In the genomic region with DNA sequence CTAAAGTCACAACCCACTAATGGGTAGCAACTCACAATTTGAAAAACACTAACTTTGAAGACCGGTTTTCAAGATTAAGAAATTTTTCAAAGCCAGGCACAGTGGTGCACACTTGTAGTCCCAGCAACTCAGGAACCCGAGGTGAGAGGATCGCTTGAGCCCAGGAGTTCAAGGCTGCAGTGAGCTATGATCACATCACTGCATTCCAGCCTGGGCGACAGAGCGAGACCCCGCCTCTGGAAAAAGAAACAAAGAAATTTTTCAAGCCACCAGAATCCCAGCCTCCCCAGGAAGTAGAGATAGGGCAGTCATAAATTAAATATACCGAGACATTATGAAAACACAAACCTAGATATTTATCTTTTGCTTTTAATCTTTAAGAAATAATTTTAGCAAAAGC, we compare ENCODE assay signal across 13 cellular contexts. TPM values are rescaled to one million over a fixed set of nuclear protein-coding genes. Genes with fewer than 3 reads are reported as not detected.
DNase-seq lines count a peak whose midpoint lies in the region; TF ChIP-seq lines count a peak whose summit lies in the region.
"Had no signal": no experiment of that assay in that cellular context is flagged by ENCODE, and none has a peak within 500 bp of the region (broad histone marks: within the 10 kb centered on the region; RNA-seq: fewer than 3 reads in every experiment).

No MANE protein-coding gene starts in this region.

- POLR2A ChIA-PET in HEK293 (lab: Yijun Ruan, JAX) = interaction anchor here (1.8 kb wide), 1 partner anchor 12 kb away, joined by 12 read pairs; the partner anchor contains the start of gene SMARCA1

- DNase-seq in chondrocyte (ENCODE audit: low spot score) = no peak
- DNase-seq in mesothelial cell of epicardium (ENCODE audit: low spot score in 2 of 2, unreplicated experiment in 2 of 2) = no peak
- peak; percentile 66 for DNase-seq in testis
- DNase-seq in suprapubic skin (ENCODE audit: low spot score in 2 of 2) = no peak
- DNase-seq in COLO829 (ENCODE audit: low spot score) = no peak
- DNase-seq in H9 = no peak
- DNase-seq: 8988T; AML-193; CD8-positive, alpha-beta memory T cell; DMS53; GM23248 had no signal

- no peaks in the 10 kb centered on the region for H3K27me3 ChIP-seq in testis
- no peaks in the 10 kb centered on the region for H3K27me3 ChIP-seq in suprapubic skin
- H3K27me3 ChIP-seq in H9 (ENCODE audit: insufficient read depth, low read length) = no peaks in the 10 kb centered on the region

- no peak overlapping the region for H2BK120ac ChIP-seq in H9 (ENCODE audit: low read depth, low read length, poor library complexity, severe bottlenecking)

- H3K27me3 Mint-ChIP-seq in chondrocyte (ENCODE audit: low read depth) (no peaks in the 10 kb centered on the region), mesothelial cell of epicardium (ENCODE audit: low read depth) (no peaks in the 10 kb centered on the region), H9 (ENCODE audit: low read depth) (no peaks in the 10 kb centered on the region)

- H3T11ph ChIP-seq in H9 (ENCODE audit: low read length) = no peak overlapping the region

- H2BK5ac ChIP-seq in H9 (ENCODE audit: insufficient read length, low read length) = no peak overlapping the region

- peaks cover 30% of the 10 kb centered on the region for H3K36me3 Mint-ChIP-seq in chondrocyte (ENCODE audit: low read depth)
- peaks cover 38% of the 10 kb centered on the region for H3K36me3 Mint-ChIP-seq in mesothelial cell of epicardium
- H3K36me3 Mint-ChIP-seq in H9 (ENCODE audit: insufficient read depth in 1 of 3, low read depth in 3 of 3) = peaks cover 47 to 82% (median 78%) of the 10 kb centered on the region in 3 experiments
- H3K36me3 Mint-ChIP-seq: CD8-positive, alpha-beta memory T cell had no signal

- H3K9me3 Mint-ChIP-seq in chondrocyte (ENCODE audit: low read depth) (no peaks in the 10 kb centered on the region), mesothelial cell of epicardium (peaks cover 13% of the 10 kb centered on the region), H9 (no peaks in the 10 kb centered on the region)
- H3K9me3 Mint-ChIP-seq: CD8-positive, alpha-beta memory T cell had no signal

- H4K8ac ChIP-seq in H9 (replicated peaks; ENCODE audit: insufficient read length, low read depth, low read length) = no peak overlapping the region

- TF ChIP-seq POLR2A in testis (IDR thresholded peaks at IDR 0.05) (no peak), suprapubic skin (IDR thresholded peaks at IDR 0.05) (no peak)

- no peak overlapping the region for H2AFZ ChIP-seq in H9 (ENCODE audit: low read length)
- H2AFZ ChIP-seq: GM23248 had no signal

- H3K14ac ChIP-seq in H9 (ENCODE audit: insufficient read depth, low read length) = no peak overlapping the region

- intact Hi-C loops in testis (cut with DNase I; ENCODE audit: low total_unique reads) = no loop called here

- no peak overlapping the region for H3K4me2 ChIP-seq in H9 (ENCODE audit: insufficient read depth, insufficient read length, low read length)
- H3K4me2 ChIP-seq: BLaER1 had no signal

- no peaks in the 10 kb centered on the region for H3K79me1 ChIP-seq in H9 (ENCODE audit: insufficient read depth, low read depth, low read length, poor library complexity, severe bottlenecking)

- H3K4me3 ChIP-seq in HEK293 (ENCODE audit: low read depth, low read length) (no peak overlapping the region), testis (no peak overlapping the region), suprapubic skin (no peak overlapping the region)
- H3K4me3 ChIP-seq: BLaER1, GM23248 had no signal

- no peak overlapping the region for H4K5ac ChIP-seq in H9 (ENCODE audit: insufficient read length, low read depth, low read length)

- H3K23ac ChIP-seq in H9 (ENCODE audit: insufficient read length, low read depth, low read length) = no peak overlapping the region

- H3K9me3 ChIP-seq in HEK293 (ENCODE audit: control insufficient read depth, insufficient read depth, low read depth, low read length) = no peaks in the 10 kb centered on the region
- no peaks in the 10 kb centered on the region for H3K9me3 ChIP-seq in testis
- no peaks in the 10 kb centered on the region for H3K9me3 ChIP-seq in suprapubic skin
- H3K9me3 ChIP-seq in H9 (ENCODE audit: control insufficient read depth, low read depth, low read length) = no peaks in the 10 kb centered on the region
- H3K9me3 ChIP-seq: BLaER1 had no signal

- H3K4me1 ChIP-seq in HEK293 (ENCODE audit: control insufficient read depth, insufficient read depth, low read length) (no peaks in the 10 kb centered on the region; the same call in 1 of the 2 replicates), testis (no peaks in the 10 kb centered on the region), suprapubic skin (no peaks in the 10 kb centered on the region), H9 (ENCODE audit: insufficient read depth, low read length) (no peaks in the 10 kb centered on the region)
- H3K4me1 ChIP-seq: BLaER1 had no signal

- H3K9ac ChIP-seq in H9 (ENCODE audit: extremely low read depth, insufficient read length, low read length) = no peak overlapping the region
- H3K9ac ChIP-seq: BLaER1, GM23248 had no signal

- peaks cover 26% of the 10 kb centered on the region for H3K4me1 Mint-ChIP-seq in chondrocyte (ENCODE audit: low read depth)
- peaks cover 18% of the 10 kb centered on the region for H3K4me1 Mint-ChIP-seq in mesothelial cell of epicardium
- H3K4me1 Mint-ChIP-seq in H9 = peaks cover 0 to 2% of the 10 kb centered on the region in 2 experiments; a peak in 1 of 4 replicates
- H3K4me1 Mint-ChIP-seq: CD8-positive, alpha-beta memory T cell had no signal

- H2BK15ac ChIP-seq in H9 (ENCODE audit: low read depth, low read length) = no peak overlapping the region

- H3K27ac ChIP-seq in HEK293 (ENCODE audit: extremely low read depth, low read depth, low read length) = no peak overlapping the region
- no peak overlapping the region for H3K27ac ChIP-seq in testis
- no peak overlapping the region for H3K27ac ChIP-seq in suprapubic skin
- H3K27ac ChIP-seq in H9 (ENCODE audit: insufficient read length, low read depth, low read length) = no peak overlapping the region
- H3K27ac ChIP-seq: BLaER1, GM23248 had no signal

- no peaks in the 10 kb centered on the region for H3K23me2 ChIP-seq in H9 (ENCODE audit: insufficient read length, low read depth, low read length, poor library complexity, severe bottlenecking)

- H3K4me3 Mint-ChIP-seq in chondrocyte (ENCODE audit: unreplicated experiment) = no peak overlapping the region
- H3K4me3 Mint-ChIP-seq in mesothelial cell of epicardium = no peak overlapping the region
- no peak overlapping the region for H3K4me3 Mint-ChIP-seq in H9
- H3K4me3 Mint-ChIP-seq: CD8-positive, alpha-beta memory T cell had no signal

- H2BK20ac ChIP-seq in H9 (ENCODE audit: low read depth, low read length, poor library complexity, severe bottlenecking) = no peak overlapping the region

- TF ChIP-seq CTCF in HEK293 (tag by site-specific recombination; IDR thresholded peaks at IDR 0.05) = no peak
- TF ChIP-seq CTCF in chondrocyte (IDR thresholded peaks at IDR 0.05) = no peak
- no peak for TF ChIP-seq CTCF in mesothelial cell of epicardium (IDR thresholded peaks at IDR 0.05; ENCODE audit: unreplicated experiment)
- no peak for TF ChIP-seq CTCF in testis (IDR thresholded peaks at IDR 0.05)
- TF ChIP-seq CTCF in suprapubic skin (IDR thresholded peaks at IDR 0.05) = no peak
- TF ChIP-seq CTCF in H9 (conservative IDR thresholded peaks at IDR 0.05) = no peak

- WGBS in testis, 2 donors = 46 to 65% methylated on average over 7 of the region's 7 CpGs
- WGBS in suprapubic skin = 68% methylated on average over 7 of the region's 7 CpGs
- no CpG with 5 or more reads among the region's 7 CpGs for WGBS in H9 (ENCODE audit: extremely low coverage, insufficient read length, low lambda C conversion rate)

- H3K79me2 ChIP-seq in H9 (ENCODE audit: insufficient read depth, low read length) = no peaks in the 10 kb centered on the region

- H3K18ac ChIP-seq in H9 (ENCODE audit: insufficient read length, low read depth, low read length) = no peak overlapping the region

- H3K36me3 ChIP-seq in HEK293 (ENCODE audit: control insufficient read depth in 2 of 2, insufficient read depth in 1 of 2, low read length in 2 of 2) (peaks cover 32% of the 10 kb centered on the region in 2 experiments), testis (ENCODE audit: low read depth, missing control alignments) (no peaks in the 10 kb centered on the region), suprapubic skin (peaks cover 9% of the 10 kb centered on the region)
- H3K36me3 ChIP-seq: BLaER1 had no signal

- H4K20me1 ChIP-seq in H9 (ENCODE audit: control insufficient read depth, insufficient read depth, insufficient read length) = no peaks in the 10 kb centered on the region
- H4K20me1 ChIP-seq: BLaER1 had no signal

- H2BK12ac ChIP-seq in H9 (ENCODE audit: insufficient read length, low read depth, low read length) = no peak overlapping the region

- H3K27ac Mint-ChIP-seq in chondrocyte (ENCODE audit: unreplicated experiment) (peak overlapping the region; percentile 20), mesothelial cell of epicardium (peak overlapping the region; percentile 81), H9 (peak overlapping the region in 1 of 3 experiments; percentile 57; a peak in 1 of 7 replicates)
- H3K27ac Mint-ChIP-seq: CD8-positive, alpha-beta memory T cell had no signal

- H3K4ac ChIP-seq in H9 (ENCODE audit: low read depth, low read length) = no peak overlapping the region

- CTCF ChIA-PET in HEK293 (lab: Yijun Ruan, JAX) = interaction anchor here (1.4 kb wide), 1 partner anchor 28 kb away, joined by 6 read pairs; no protein-coding TSS in a partner anchor

- no peak overlapping the region for H3K56ac ChIP-seq in H9 (ENCODE audit: insufficient read length, low read depth, low read length)

- no peak overlapping the region for H2AK5ac ChIP-seq in H9 (ENCODE audit: insufficient read length, low read length)

- no peak for TF ChIP-seq EP300 in suprapubic skin (IDR thresholded peaks at IDR 0.05)

- no peak overlapping the region for H4K91ac ChIP-seq in H9 (ENCODE audit: insufficient read length, low read depth, low read length)

TF ChIP-seq in HEK293, 187 proteins besides CTCF, POLR2A, EP300 and RAD21 (continues in another document):
- TF ChIP-seq ZBTB17 (tag by site-specific recombination; IDR thresholded peaks at IDR 0.05) = peak; percentile 25; the same call in 1 of the 2 replicates
- no peak for TF ChIP-seq ZNF16 (tag by site-specific recombination; IDR thresholded peaks at IDR 0.05; ENCODE audit: low read depth)
- TF ChIP-seq SP7 (tag by site-specific recombination; IDR thresholded peaks at IDR 0.05) = no peak
- no peak for TF ChIP-seq ZBTB8A (tag by site-specific recombination; IDR thresholded peaks at IDR 0.05)

RNA-seq across cellular contexts. Expression of gene SMARCA1, which starts 13.0 kb away (rescaled TPM):
- total RNA-seq in chondrocyte (123 to 126 TPM (median 123 TPM) in 3 replicates), mesothelial cell of epicardium (116 TPM in 3 replicates), testis (100 to 1,000 TPM; 190 to 208 TPM), suprapubic skin (10 to 100 TPM in 1 of 4 donors, 1 to 10 TPM in 3; 7.6 to 18.8 (median 8.1) TPM), H9 (2021) (101 and 105 TPM in 2 replicates)
- 79.2 TPM for polyA plus RNA-seq in testis (ENCODE audit: insufficient read depth, low read depth, low replicate concordance)

RNA-seq across cellular contexts. Expression of gene OCRL, which starts 29.7 kb away (rescaled TPM):
- 56.0 to 61.0 TPM (median 58.9 TPM) in 3 replicates for total RNA-seq in chondrocyte
- 46.7 to 49.0 TPM (median 48.9 TPM) in 3 replicates for total RNA-seq in mesothelial cell of epicardium
- 10 to 100 TPM; 88.2 to 94.1 TPM for total RNA-seq in testis
- polyA plus RNA-seq in testis (ENCODE audit: insufficient read depth, low read depth, low replicate concordance) = 67.9 TPM
- 10 to 100 TPM; 15.0 to 35.4 (median 16.3) TPM for total RNA-seq in suprapubic skin
- total RNA-seq in H9 (2021) = 30.1 and 31.4 TPM in 2 replicates
